ENCODE assay signal across 8 cellular contexts in the genomic region with DNA sequence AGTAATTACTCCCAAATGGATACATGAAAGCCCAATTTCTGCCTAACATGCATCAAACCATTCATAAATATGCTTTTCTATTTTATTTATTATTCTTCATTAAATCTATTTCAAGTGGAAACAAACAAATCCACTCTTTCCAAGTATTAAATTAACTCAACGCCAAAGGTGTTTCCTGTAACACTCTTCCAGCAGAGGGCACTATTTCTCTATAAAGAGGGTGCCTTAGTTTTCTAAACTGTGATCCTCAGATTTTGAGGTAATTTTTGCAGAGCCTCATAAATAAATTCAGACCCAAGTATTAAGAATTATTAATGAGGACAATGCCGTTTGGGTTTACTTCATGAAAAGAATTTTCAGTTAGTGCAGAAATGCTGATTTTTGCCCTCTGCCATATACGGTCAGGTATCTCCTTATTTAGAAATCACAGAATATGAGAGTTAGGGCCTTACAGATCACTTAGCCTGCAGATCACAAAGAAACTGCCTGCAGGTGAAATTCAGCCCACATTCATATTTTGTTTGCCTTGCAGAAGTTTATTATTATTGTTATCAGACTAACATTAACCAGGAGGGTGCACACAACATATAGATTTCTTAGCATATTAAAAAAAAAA. TPM values are rescaled to one million over a fixed set of nuclear protein-coding genes. Genes with fewer than 3 reads are reported as not detected.
DNase-seq lines count a peak whose midpoint lies in the region; ATAC-seq and TF ChIP-seq lines count a peak whose summit lies in the region.

No MANE protein-coding gene starts in this region.

- H3K4me3 ChIP-seq in OCI-LY1 (ENCODE audit: low read depth, low read length, poor library complexity, severe bottlenecking): no peak overlapping the region
- H3K4me3 ChIP-seq in liver (ENCODE audit: low read depth in 1 of 3, low read length in 3 of 3): no peak overlapping the region

- no peaks in the 10 kb centered on the region for H3K9me3 ChIP-seq in OCI-LY1 (ENCODE audit: low read length)
- no peaks in the 10 kb centered on the region for H3K9me3 ChIP-seq in liver (ENCODE audit: control insufficient read depth in 4 of 4, low read length in 3 of 4)

- H3K36me3 ChIP-seq in OCI-LY1 (ENCODE audit: insufficient read depth, low read length) (no peaks in the 10 kb centered on the region), liver (ENCODE audit: control insufficient read depth in 4 of 4, insufficient read depth in 3 of 4, low read depth in 1 of 4, low read length in 3 of 4) (no peaks in the 10 kb centered on the region)

- H3K79me2 ChIP-seq in OCI-LY1 (ENCODE audit: insufficient read depth, low read length): no peaks in the 10 kb centered on the region

- H2AFZ ChIP-seq in OCI-LY1 (ENCODE audit: low read length): no peak overlapping the region

- H3K9ac ChIP-seq in OCI-LY1 (ENCODE audit: low read length): no peak overlapping the region
- H3K9ac ChIP-seq in liver (ENCODE audit: low read depth in 1 of 2, low read length in 2 of 2): no peak overlapping the region

- no peak overlapping the region for H3K27ac ChIP-seq in OCI-LY1 (ENCODE audit: low read depth, low read length, poor library complexity, severe bottlenecking)
- no peak overlapping the region for H3K27ac ChIP-seq in liver (ENCODE audit: low read depth in 1 of 2, low read length in 2 of 2)

- no peak overlapping the region for H3K4me2 ChIP-seq in OCI-LY1 (ENCODE audit: low read length)

- no peaks in the 10 kb centered on the region for H3K4me1 ChIP-seq in OCI-LY1 (ENCODE audit: insufficient read depth, low read length, severe bottlenecking)
- no peaks in the 10 kb centered on the region for H3K4me1 ChIP-seq in liver (ENCODE audit: control insufficient read depth in 4 of 4, insufficient read depth in 4 of 4, low read length in 3 of 4)

- no peaks in the 10 kb centered on the region for H3K9me2 ChIP-seq in OCI-LY1 (ENCODE audit: low read depth, low read length)

- TF ChIP-seq CTCF in LNCAP (IDR thresholded peaks at IDR 0.05): peak; percentile 79
- TF ChIP-seq CTCF in OCI-LY1 (IDR thresholded peaks at IDR 0.05; ENCODE audit: low read length): peak; percentile 90
- peak; percentile 84 for TF ChIP-seq CTCF in liver (IDR thresholded peaks at IDR 0.05; ENCODE audit: low read depth, low read length, missing input control)

- ATAC-seq in HG03439 (IDR thresholded peaks at IDR 0.05; ENCODE audit: unreplicated experiment): no peak
- ATAC-seq in HG02798 (IDR thresholded peaks at IDR 0.05; ENCODE audit: poor library complexity, unreplicated experiment): no peak

- peak; percentile 96 to 97 for TF ChIP-seq RAD21 in liver (IDR thresholded peaks at IDR 0.05)

- 27% methylated on average over 3 of the region's 3 CpGs for WGBS in liver

- no peaks in the 10 kb centered on the region for H3F3A ChIP-seq in OCI-LY1 (ENCODE audit: insufficient read depth, low read length)

- no peaks in the 10 kb centered on the region for H3K27me3 ChIP-seq in OCI-LY1 (ENCODE audit: insufficient read depth, low read length)
- H3K27me3 ChIP-seq in liver (ENCODE audit: control insufficient read depth in 4 of 4, insufficient read depth in 4 of 4, low read length in 3 of 4): no peaks in the 10 kb centered on the region

- peak; percentile 87 for DNase-seq in ELR (ENCODE audit: low read depth)
- DNase-seq in cerebellum (ENCODE audit: low spot score): peak; percentile 69
- no peak for DNase-seq in UCSD-AML1 (lab: John Stamatoyannopoulos, UW; ENCODE audit: unreplicated experiment)

- no peaks in the 10 kb centered on the region for H4K20me1 ChIP-seq in OCI-LY1 (ENCODE audit: insufficient read depth, low read length)

TF ChIP-seq in liver, 16 proteins besides CTCF, POLR2A, EP300 and RAD21:
- TF ChIP-seq, protein P1, sequence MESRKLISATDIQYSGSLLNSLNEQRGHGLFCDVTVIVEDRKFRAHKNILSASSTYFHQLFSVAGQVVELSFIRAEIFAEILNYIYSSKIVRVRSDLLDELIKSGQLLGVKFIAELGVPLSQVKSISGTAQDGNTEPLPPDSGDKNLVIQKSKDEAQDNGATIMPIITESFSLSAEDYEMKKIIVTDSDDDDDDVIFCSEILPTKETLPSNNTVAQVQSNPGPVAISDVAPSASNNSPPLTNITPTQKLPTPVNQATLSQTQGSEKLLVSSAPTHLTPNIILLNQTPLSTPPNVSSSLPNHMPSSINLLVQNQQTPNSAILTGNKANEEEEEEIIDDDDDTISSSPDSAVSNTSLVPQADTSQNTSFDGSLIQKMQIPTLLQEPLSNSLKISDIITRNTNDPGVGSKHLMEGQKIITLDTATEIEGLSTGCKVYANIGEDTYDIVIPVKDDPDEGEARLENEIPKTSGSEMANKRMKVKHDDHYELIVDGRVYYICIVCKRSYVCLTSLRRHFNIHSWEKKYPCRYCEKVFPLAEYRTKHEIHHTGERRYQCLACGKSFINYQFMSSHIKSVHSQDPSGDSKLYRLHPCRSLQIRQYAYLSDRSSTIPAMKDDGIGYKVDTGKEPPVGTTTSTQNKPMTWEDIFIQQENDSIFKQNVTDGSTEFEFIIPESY (IDR thresholded peaks at IDR 0.05): peak; percentile 10
- no peak for TF ChIP-seq FOXA2 (IDR thresholded peaks at IDR 0.05)

RNA-seq across cellular contexts. Expression of a gene that starts 40.1 kb away (rescaled TPM):
- 35.3 TPM for total RNA-seq in cerebellum
- total RNA-seq in liver: 10 to 100 TPM; 11.6 to 23.6 TPM
- 1 to 10 TPM; 2.6 to 7.8 TPM for polyA plus RNA-seq in liver

RNA-seq across cellular contexts. Expression of a gene that starts 43.9 kb away (rescaled TPM):
- total RNA-seq in cerebellum (51.2 TPM), liver (10 to 100 TPM; 15.7 to 29.8 TPM)
- polyA plus RNA-seq in liver: 10 to 100 TPM; 15.0 to 19.3 TPM
